Comparison of ENCODE assay signal across 1 cellular context in genomic region chr17:50333291-50334057, GRCh38.
TF ChIP-seq lines count a peak whose summit lies in the region.

No MANE protein-coding gene starts in this region.

TF ChIP-seq in K562, 482 proteins besides CTCF, POLR2A, EP300 and RAD21:
- TF ChIP-seq CEBPB (tag; IDR thresholded peaks at IDR 0.05) (peak; percentile 48; the same call in 1 of the 2 replicates), DEAF1 (CRISPR knock-in tag; IDR thresholded peaks at IDR 0.05) (0 out of 2 replicates have a peak, but pooled peaks have one; percentile 15), STAG1 (CRISPR knock-in tag; IDR thresholded peaks at IDR 0.05; ENCODE audit: borderline replicate concordance) (0 out of 2 replicates have a peak, but pooled peaks have one; percentile 22), CTBP1 (IDR thresholded peaks at IDR 0.05; ENCODE audit: borderline replicate concordance) (0 out of 2 replicates have a peak, but pooled peaks have one; percentile 30)
